1 cellular context compared by ENCODE assay signal in the genomic region with DNA sequence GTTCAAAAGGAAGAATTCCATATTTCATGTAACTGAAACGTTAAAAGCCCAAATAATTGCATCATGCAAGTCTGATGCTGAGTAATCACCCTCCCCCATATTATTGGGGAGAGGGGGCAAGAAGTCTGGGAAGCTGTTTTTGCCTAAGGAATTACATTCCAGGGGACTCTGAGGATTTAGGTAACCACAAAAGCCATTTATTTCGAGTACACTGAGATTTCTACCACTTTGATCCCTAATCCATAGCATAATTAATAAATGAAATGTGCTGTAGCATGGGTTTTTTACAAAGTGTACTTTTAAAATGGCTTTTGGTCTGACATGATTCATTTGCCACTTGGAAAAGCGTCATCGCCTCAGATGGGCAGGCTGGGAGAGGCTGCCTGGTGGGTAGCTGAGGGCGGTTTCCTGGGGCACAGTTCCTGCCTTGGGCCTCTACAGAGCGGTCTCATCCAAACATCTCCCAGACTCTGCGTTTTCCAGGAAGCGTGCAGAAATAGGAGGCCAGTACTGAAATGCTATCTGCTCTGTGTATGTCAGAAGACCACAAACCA.
TF ChIP-seq lines count a peak whose summit lies in the region.

No MANE protein-coding gene starts in this region.

TF ChIP-seq in endothelial cell of umbilical vein, 7 proteins besides CTCF, POLR2A, EP300 and RAD21 (continued from another document):
- no peak for TF ChIP-seq POLR2AphosphoS5 (IDR thresholded peaks at IDR 0.05; ENCODE audit: insufficient read depth, low read depth, low read length)
- TF ChIP-seq, protein P1, sequence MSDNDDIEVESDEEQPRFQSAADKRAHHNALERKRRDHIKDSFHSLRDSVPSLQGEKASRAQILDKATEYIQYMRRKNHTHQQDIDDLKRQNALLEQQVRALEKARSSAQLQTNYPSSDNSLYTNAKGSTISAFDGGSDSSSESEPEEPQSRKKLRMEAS (IDR thresholded peaks at IDR 0.05; ENCODE audit: insufficient read depth, insufficient read length): no peak
